In the genomic region with DNA sequence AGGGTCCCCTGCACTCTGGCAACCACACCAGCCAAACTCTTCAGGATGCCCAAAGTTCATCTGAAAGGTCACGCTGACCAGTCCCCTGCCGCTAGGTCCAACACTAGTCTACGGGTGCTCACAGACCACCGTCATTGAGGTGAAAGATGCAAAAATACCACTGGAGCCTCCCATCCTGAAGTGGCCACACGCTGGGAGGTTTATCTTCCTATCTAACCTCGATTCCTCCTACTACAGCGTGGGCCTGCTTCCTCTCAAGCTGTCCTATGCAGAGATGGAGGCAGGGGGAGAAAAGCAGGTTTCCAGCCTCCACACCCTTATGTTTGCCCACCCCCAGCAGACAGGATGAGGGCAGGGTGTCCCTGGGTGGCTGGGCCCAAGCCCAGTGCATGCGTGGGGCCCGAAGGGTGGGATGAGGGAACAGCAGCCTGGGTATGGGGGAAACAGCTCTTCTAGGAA, we compare ENCODE assay signal across 21 cellular contexts. TPM values are rescaled to one million over a fixed set of nuclear protein-coding genes. Genes with fewer than 3 reads are reported as not detected.
"Had no signal": no experiment of that assay in that cellular context is flagged by ENCODE, and none has a peak within 500 bp of the region (broad histone marks: within the 10 kb centered on the region; RNA-seq: fewer than 3 reads in every experiment).

No MANE protein-coding gene starts in this region.

- H3K27ac ChIP-seq: adrenal gland, heart right ventricle, left lung, neutrophil, pancreas, psoas muscle, tibial nerve had no signal

- ATAC-seq: activated CD8-positive, alpha-beta T cell treated with anti-CD3 and anti-CD28 coated beads, Interleukin-2, amount 10 ng/mL, durations not matched to agents 7 days and 5 days; heart right ventricle; naive thymus-derived CD8-positive, alpha-beta T cell; psoas muscle; right cardiac atrium had no signal

- H3K27me3 ChIP-seq: pancreas had no signal

- H3K36me3 Mint-ChIP-seq: activated naive CD8-positive, alpha-beta T cell; naive thymus-derived CD8-positive, alpha-beta T cell had no signal

- H3K4me3 ChIP-seq: adrenal gland, heart right ventricle, left lung, lung, pancreas, psoas muscle, tibial nerve had no signal

- DNase-seq: activated CD4-positive, alpha-beta T cell treated with anti-CD3 and anti-CD28 coated beads, Interleukin-2, amount 10 ng/mL, durations not matched to agents 24 days and 14 days; activated CD8-positive, alpha-beta T cell treated with anti-CD3 and anti-CD28 coated beads, Interleukin-2, amount 10 ng/mL, durations not matched to agents 7 days and 5 days; adrenal gland; effector CD4-positive, alpha-beta T cell; erythroblast; foreskin fibroblast; heart right ventricle; left lung; naive thymus-derived CD8-positive, alpha-beta T cell; pancreas; psoas muscle; right cardiac atrium; stimulated activated CD4-positive, alpha-beta T cell treated with anti-CD3 and anti-CD28 coated beads, Interleukin-1b, Interleukin-23, amount 100 ng/mL, for 48 hours had no signal

- H3K9me3 Mint-ChIP-seq: activated CD4-positive, alpha-beta T cell treated with anti-CD3 and anti-CD28 coated beads, Interleukin-2, amount 10 ng/mL, durations not matched to agents 24 days and 14 days; activated T-helper 1 cell treated with anti-CD3 and anti-CD28 coated beads, Interleukin-12 subunit alpha, Interleukin-12 subunit beta, Interleukin-2, Interleukin-4 antibody, amounts not matched to agents 30 ng/mL and 10 ng/mL and 1 ng/mL, durations not matched to agents 14 hours and 24 hours and 36 hours; naive thymus-derived CD8-positive, alpha-beta T cell; stimulated activated naive CD8-positive, alpha-beta T cell treated with anti-CD3 and anti-CD28 coated beads, Interleukin-15, Interleukin-2, amounts not matched to agents 100 ng/mL and 50 ng/mL, for 24 hours; T-helper 1 cell treated with Interleukin-12 subunit alpha and Interleukin-12 subunit beta and Interleukin-4 antibody, amounts not matched to agents 30 μg/mL and 1 μg/mL, for 36 hours had no signal

- H3K4me1 ChIP-seq: adrenal gland, left lung, pancreas, psoas muscle had no signal

- H3K9me3 ChIP-seq: adrenal gland, heart right ventricle, left lung, neutrophil, pancreas, psoas muscle, tibial nerve had no signal

- H3K36me3 ChIP-seq: adrenal gland, heart right ventricle, left lung, neutrophil, pancreas, tibial nerve had no signal

- H3K27ac Mint-ChIP-seq: activated CD4-positive, alpha-beta T cell treated with anti-CD3 and anti-CD28 coated beads, Interleukin-2, amount 10 ng/mL, durations not matched to agents 24 days and 14 days; activated CD8-positive, alpha-beta T cell treated with anti-CD3 and anti-CD28 coated beads, Interleukin-2, amount 10 ng/mL, durations not matched to agents 7 days and 5 days; activated naive CD8-positive, alpha-beta T cell; activated T-helper 1 cell treated with anti-CD3 and anti-CD28 coated beads, Interleukin-12 subunit alpha, Interleukin-12 subunit beta, Interleukin-2, Interleukin-4 antibody, amounts not matched to agents 30 ng/mL and 10 ng/mL and 1 ng/mL, durations not matched to agents 14 hours and 24 hours and 36 hours; naive thymus-derived CD8-positive, alpha-beta T cell; stimulated activated naive CD8-positive, alpha-beta T cell treated with anti-CD3 and anti-CD28 coated beads, Interleukin-15, Interleukin-2, amounts not matched to agents 100 ng/mL and 50 ng/mL, for 24 hours; T-helper 1 cell treated with Interleukin-12 subunit alpha and Interleukin-12 subunit beta and Interleukin-4 antibody, amounts not matched to agents 30 μg/mL and 1 μg/mL, for 36 hours had no signal

- H3K4me3 Mint-ChIP-seq: activated CD4-positive, alpha-beta T cell treated with anti-CD3 and anti-CD28 coated beads, Interleukin-2, amount 10 ng/mL, durations not matched to agents 24 days and 14 days; activated CD8-positive, alpha-beta T cell treated with anti-CD3 and anti-CD28 coated beads, Interleukin-2, amount 10 ng/mL, durations not matched to agents 7 days and 5 days; activated naive CD8-positive, alpha-beta T cell; activated T-helper 1 cell treated with anti-CD3 and anti-CD28 coated beads, Interleukin-12 subunit alpha, Interleukin-12 subunit beta, Interleukin-2, Interleukin-4 antibody, amounts not matched to agents 30 ng/mL and 10 ng/mL and 1 ng/mL, durations not matched to agents 14 hours and 24 hours and 36 hours; naive thymus-derived CD8-positive, alpha-beta T cell; stimulated activated naive CD8-positive, alpha-beta T cell treated with anti-CD3 and anti-CD28 coated beads, Interleukin-15, Interleukin-2, amounts not matched to agents 100 ng/mL and 50 ng/mL, for 24 hours; T-helper 1 cell treated with Interleukin-12 subunit alpha and Interleukin-12 subunit beta and Interleukin-4 antibody, amounts not matched to agents 30 μg/mL and 1 μg/mL, for 36 hours had no signal

RNA-seq across cellular contexts. Expression of gene SRCIN1, which starts 6.3 kb away (rescaled TPM):
- polyA plus RNA-seq: fibroblast of lung; naive thymus-derived CD8-positive, alpha-beta T cell had no signal
